In the genomic region with DNA sequence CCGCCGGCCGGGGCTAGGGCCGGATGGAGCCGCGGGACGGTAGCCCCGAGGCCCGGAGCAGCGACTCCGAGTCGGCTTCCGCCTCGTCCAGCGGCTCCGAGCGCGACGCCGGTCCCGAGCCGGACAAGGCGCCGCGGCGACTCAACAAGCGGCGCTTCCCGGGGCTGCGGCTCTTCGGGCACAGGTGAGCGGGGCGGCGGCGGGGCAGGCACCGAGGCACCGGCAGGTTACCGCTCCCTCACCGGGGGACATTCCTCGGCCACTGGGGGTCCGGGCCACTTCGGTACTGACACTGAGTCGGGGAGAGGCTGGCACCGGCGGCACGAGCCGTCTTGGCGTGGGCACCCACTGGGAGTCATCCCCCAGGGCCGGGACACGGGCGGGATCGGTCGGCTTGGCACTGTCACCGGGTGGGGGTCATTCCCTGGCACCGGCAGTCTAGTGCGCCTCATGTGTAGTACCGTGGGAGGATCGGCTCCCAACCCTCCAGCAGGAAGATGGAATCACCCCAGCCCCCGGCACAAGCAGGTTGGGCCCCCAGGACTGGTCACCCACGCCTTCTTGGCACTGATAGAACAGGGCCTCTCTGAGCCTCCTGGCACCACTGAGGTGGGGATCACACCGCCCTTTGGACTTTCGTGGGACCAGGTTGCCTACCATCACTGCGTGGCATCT, we compare ENCODE assay signal across 8 cellular contexts. TPM values are rescaled to one million over a fixed set of nuclear protein-coding genes. Genes with fewer than 3 reads are reported as not detected.
DNase-seq lines count a peak whose midpoint lies in the region; ATAC-seq, FAIRE-seq and TF ChIP-seq lines count a peak whose summit lies in the region.

No MANE protein-coding gene starts in this region.

- H3K36me3 ChIP-seq in PC-9 (ENCODE audit: low read depth) (no peaks in the 10 kb centered on the region), colonic mucosa (no peaks in the 10 kb centered on the region), mucosa of stomach (ENCODE audit: control insufficient read depth, insufficient read depth, low read length) (no peaks in the 10 kb centered on the region)

- no peaks in the 10 kb centered on the region for H3K9me3 ChIP-seq in PC-9 (ENCODE audit: insufficient read depth, low read depth)
- H3K9me3 ChIP-seq in colonic mucosa = no peaks in the 10 kb centered on the region
- H3K9me3 ChIP-seq in mucosa of stomach (ENCODE audit: control insufficient read depth, low read length) = no peaks in the 10 kb centered on the region

- peak; percentile 36 for DNase-seq in DMS53 (lab: John Stamatoyannopoulos, UW)
- no peak for DNase-seq in DMS53 treated with DMSO at 0.1 percent for 48 hours (lab: John Stamatoyannopoulos, UW; ENCODE audit: unreplicated experiment)
- DNase-seq in PC-9 = no peak
- DNase-seq in colonic mucosa = peak; percentile 43
- no peak for DNase-seq in Ammon's horn (ENCODE audit: low spot score)
- no peak for DNase-seq in H54 (ENCODE audit: insufficient read length, low spot score)

- peak overlapping the region; percentile 83 for H2AFZ ChIP-seq in PC-9

- peaks cover 46% of the 10 kb centered on the region for H3K79me2 ChIP-seq in PC-9 (ENCODE audit: low read depth)

- H3K27me3 ChIP-seq in PC-9 (ENCODE audit: insufficient read depth, low read depth) = no peaks in the 10 kb centered on the region
- H3K27me3 ChIP-seq in colonic mucosa = no peaks in the 10 kb centered on the region
- H3K27me3 ChIP-seq in mucosa of stomach (ENCODE audit: control insufficient read depth, insufficient read depth, low read length) = no peaks in the 10 kb centered on the region

- TF ChIP-seq CTCF in PC-9 (conservative IDR thresholded peaks at IDR 0.05) (no peak), colonic mucosa (IDR thresholded peaks at IDR 0.05) (no peak)

- BruUV-seq in PC-9 (replicated peaks; lab: Mats Ljungman, UMichigan) = no TSS peak

- FAIRE-seq in H54 (lab: Jason Lieb, UNC) = no peak

- peak overlapping the region; percentile 90 for H3K4me2 ChIP-seq in PC-9

- H3K27ac ChIP-seq in PC-9 (no peak overlapping the region), colonic mucosa (peak overlapping the region; percentile 44)

- H3K9ac ChIP-seq in colonic mucosa (ENCODE audit: low read depth in 2 of 2, low read length in 2 of 2) = peak overlapping the region; percentile 91 to 93
- H3K9ac ChIP-seq in mucosa of stomach (ENCODE audit: low read length) = peak overlapping the region; percentile 75

- no peak for TF ChIP-seq POLR2A in H54 (IDR thresholded peaks at IDR 0.05; ENCODE audit: low read depth, low read length)

- POLR2A ChIA-PET in PC-9 (lab: Charles Lee; ENCODE audit: unreplicated experiment) = interaction anchor here (0.6 kb wide), 1 partner anchor 20 kb away, joined by 3 read pairs; no protein-coding TSS in a partner anchor

- intact Hi-C loops in PC-9 (cut with micrococcal nuclease; ENCODE audit: unreplicated experiment) = loop anchor here (10.0 kb wide), 1 partner anchor 223 kb away; a partner anchor contains a TSS
- intact Hi-C loops in colonic mucosa (cut with DNase I) = no loop called here

- no peak for ATAC-seq in HG03457 (IDR thresholded peaks at IDR 0.05; ENCODE audit: unreplicated experiment)

- H3K4me3 ChIP-seq in PC-9 (peak overlapping the region; percentile 97), colonic mucosa (peak overlapping the region; percentile 95), mucosa of stomach (ENCODE audit: low read length) (peak overlapping the region; percentile 69)

- H4K20me1 ChIP-seq in PC-9 (ENCODE audit: insufficient read depth) = peaks cover 13% of the 10 kb centered on the region

- H3K4me1 ChIP-seq in PC-9 (replicated peaks; ENCODE audit: insufficient read depth) (peaks cover 36% of the 10 kb centered on the region), colonic mucosa (peaks cover 17% of the 10 kb centered on the region), mucosa of stomach (ENCODE audit: control insufficient read depth, insufficient read depth, low read length) (peaks cover 44% of the 10 kb centered on the region)

- CTCF ChIA-PET in PC-9 (lab: Charles Lee) = interaction anchor here (0.7 to 1.3 kb wide), 4 partner anchors 8 to 214 kb away, joined by 3 to 6 read pairs (median 4); a partner anchor contains a TSS

- H3F3A ChIP-seq in PC-9 (ENCODE audit: insufficient read depth, low read depth) = no peaks in the 10 kb centered on the region; the same call in 1 of the 2 replicates

- H3K9me2 ChIP-seq in PC-9 (ENCODE audit: insufficient read depth) = no peaks in the 10 kb centered on the region

RNA-seq across cellular contexts. Expression of a gene that starts 0.5 kb away (rescaled TPM):
- total RNA-seq in PC-9 (2021) = 49.3 and 67.5 TPM in 2 replicates
- total RNA-seq in colonic mucosa = 10 to 100 TPM; 42.7 to 83.8 TPM

RNA-seq across cellular contexts. Expression of a gene that starts 33.7 kb away (rescaled TPM):
- total RNA-seq in PC-9 (2021) = 399 and 464 TPM in 2 replicates
- 10 to 100 TPM; 80.4 to 98.9 TPM for total RNA-seq in colonic mucosa

RNA-seq across cellular contexts. Expression of a gene that starts 43.8 kb away (rescaled TPM):
- total RNA-seq in PC-9 (2021) (0.31 TPM in 1 of 2 replicates, not detected in the other), colonic mucosa (under 1 TPM; 0.42 to 0.49 TPM)

Comparison
In these comparisons a context has a peak if more than half of its experiments do, and no peak if none do; other contexts are left out.
1. DNase-seq: peak in DMS53 (single experiment) and colonic mucosa (single experiment); none in DMS53 treated with DMSO at 0.1 percent for 48 hours (single experiment), PC-9 (0 of 2), Ammon's horn (single experiment) and H54 (single experiment).
2. Peak in every context shown above with its lines, with median percentiles within 50 percentile points of each other: H3K4me3 ChIP-seq.